23 cellular contexts compared by ENCODE assay signal in genomic region chr10:34018811-34019210, GRCh38.
"Had no signal": no experiment of that assay in that cellular context is flagged by ENCODE, and none has a peak within 500 bp of the region (broad histone marks: within the 10 kb centered on the region; RNA-seq: fewer than 3 reads in every experiment).

No MANE protein-coding gene starts in this region.

- H3K27me3 ChIP-seq: neutrophil, ovary, sigmoid colon, vagina had no signal

- H3K4me1 ChIP-seq: sigmoid colon, vagina had no signal

- FAIRE-seq: colon, endometrium, frontal cortex, islet of Langerhans, small intestine had no signal

- H3K9me3 ChIP-seq: neutrophil, ovary, sigmoid colon, thoracic aorta, vagina had no signal

- H3K27ac ChIP-seq: neutrophil, ovary, sigmoid colon, thoracic aorta, vagina had no signal

- H3K4me3 ChIP-seq: ovary, sigmoid colon, thoracic aorta, vagina had no signal

- H3K36me3 ChIP-seq: neutrophil, ovary, sigmoid colon, thoracic aorta, vagina had no signal

- DNase-seq: activated CD4-positive, alpha-beta T cell treated with anti-CD3 and anti-CD28 coated beads for 36 hours; activated CD4-positive, CD25-positive, alpha-beta regulatory T cell; activated CD8-positive, alpha-beta memory T cell treated with anti-CD3 and anti-CD28 coated beads, Interleukin-2, amount 10 ng/mL, durations not matched to agents 7 days and 5 days; activated CD8-positive, alpha-beta T cell treated with anti-CD3 and anti-CD28 coated beads, Interleukin-2, amount 10 ng/mL, durations not matched to agents 7 days and 5 days; activated T-cell treated with anti-CD3 and anti-CD28 coated beads, Interleukin-2, amount 50 U/mL, for 48 hours; anterior cingulate cortex; effector CD8-positive, alpha-beta T cell; left ventricle myocardium superior; nephron progenitor cell; ovary; sigmoid colon; small intestine; stimulated activated CD4-positive, alpha-beta T cell treated with anti-CD3 and anti-CD28 coated beads, Interleukin-4, amount 100 ng/mL, for 24 hours; trophoblast cell had no signal

- ATAC-seq: activated CD4-positive, alpha-beta T cell treated with anti-CD3 and anti-CD28 coated beads for 36 hours; activated CD8-positive, alpha-beta memory T cell treated with anti-CD3 and anti-CD28 coated beads, Interleukin-2, amount 10 ng/mL, durations not matched to agents 7 days and 5 days; activated CD8-positive, alpha-beta T cell treated with anti-CD3 and anti-CD28 coated beads, Interleukin-2, amount 10 ng/mL, durations not matched to agents 7 days and 5 days; activated naive CD4-positive, alpha-beta T cell treated with anti-CD3 and anti-CD28 coated beads, Interleukin-2, amount 50 U/mL, for 72 hours; left ventricle myocardium superior; stimulated activated effector memory CD8-positive, alpha-beta T cell treated with anti-CD3 and anti-CD28 coated beads, Interleukin-12 subunit alpha, Interleukin-12 subunit beta, amount 100 ng/mL, for 72 hours had no signal
